ENCODE assay signal across 8 cellular contexts in the genomic region with DNA sequence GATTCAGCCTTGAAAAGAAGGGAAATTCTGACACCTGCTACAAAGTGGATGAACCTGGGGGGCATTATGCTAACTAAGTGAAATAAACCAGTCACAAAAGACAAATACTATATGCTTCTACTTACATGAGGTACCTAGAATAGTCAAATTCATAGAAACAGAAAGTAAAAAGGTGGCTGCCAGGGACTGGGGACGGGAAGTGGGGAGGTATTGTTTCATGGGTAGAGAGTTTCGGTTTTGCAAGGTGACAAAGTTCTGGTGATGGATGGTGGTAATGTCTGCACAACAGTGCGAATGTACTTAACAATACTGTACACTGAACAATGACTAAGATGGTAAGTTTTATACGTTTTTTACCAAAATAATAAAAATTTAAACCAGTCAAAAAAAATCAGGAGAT. TPM values are rescaled to one million over a fixed set of nuclear protein-coding genes. Genes with fewer than 3 reads are reported as not detected.
DNase-seq lines count a peak whose midpoint lies in the region; ATAC-seq and TF ChIP-seq lines count a peak whose summit lies in the region.

No MANE protein-coding gene starts in this region.

- no peaks in the 10 kb centered on the region for H3K36me3 ChIP-seq in right atrium auricular region
- H3K36me3 ChIP-seq in urinary bladder (ENCODE audit: insufficient read depth) = no peaks in the 10 kb centered on the region

- no peak for ATAC-seq in right cardiac atrium
- peak; percentile 53 for ATAC-seq in HG03460 (IDR thresholded peaks at IDR 0.05; ENCODE audit: unreplicated experiment)

- H3K9me3 Mint-ChIP-seq in mesothelial cell of epicardium (no peaks in the 10 kb centered on the region), Calu3 (ENCODE audit: low read depth, unreplicated experiment) (no peaks in the 10 kb centered on the region)

- H3K27me3 ChIP-seq in right atrium auricular region (no peaks in the 10 kb centered on the region), right cardiac atrium (ENCODE audit: control insufficient read depth, insufficient read depth) (no peaks in the 10 kb centered on the region)

- no peak for DNase-seq in right atrium auricular region (ENCODE audit: low spot score)
- no peak for DNase-seq in right cardiac atrium
- DNase-seq in activated CD8-positive, alpha-beta memory T cell treated with anti-CD3 and anti-CD28 coated beads, Interleukin-2, amount 50 U/mL, for 4 hours = peak; percentile 48
- DNase-seq in mesothelial cell of epicardium (ENCODE audit: low spot score in 2 of 2, unreplicated experiment in 2 of 2) = no peak
- DNase-seq in NCI-H2107 treated with DMSO at 0.1 percent for 48 hours (lab: John Stamatoyannopoulos, UW; ENCODE audit: unreplicated experiment) = no peak
- DNase-seq in Calu3 = no peak

- H3K4me3 ChIP-seq in right atrium auricular region (no peak overlapping the region), right cardiac atrium (ENCODE audit: low read length) (no peak overlapping the region), urinary bladder (ENCODE audit: low read depth, low read length) (no peak overlapping the region)

- WGBS in right cardiac atrium = 50% methylated on average over 4 of the region's 4 CpGs
- WGBS in urinary bladder = 52% methylated on average over 4 of the region's 4 CpGs

- H3K9me3 ChIP-seq in right atrium auricular region = no peaks in the 10 kb centered on the region
- H3K9me3 ChIP-seq in right cardiac atrium (ENCODE audit: control insufficient read depth, low read length) = no peaks in the 10 kb centered on the region

- CTCF ChIA-PET in Calu3 (lab: Charles Lee) = no interaction called here

- peaks cover 0 to 55% of the 10 kb centered on the region in 2 donors for H3K4me1 ChIP-seq in right atrium auricular region
- H3K4me1 ChIP-seq in right cardiac atrium (ENCODE audit: control insufficient read depth, insufficient read depth, low read length) = peaks cover 14% of the 10 kb centered on the region
- no peaks in the 10 kb centered on the region for H3K4me1 ChIP-seq in urinary bladder (ENCODE audit: insufficient read depth)

- intact Hi-C loops in right cardiac atrium (cut with DNase I) = no loop called here
- intact Hi-C loops in Calu3 (cut with micrococcal nuclease; ENCODE audit: unreplicated experiment) = no loop called here

- TF ChIP-seq CTCF in right atrium auricular region (IDR thresholded peaks at IDR 0.05) (no peak), mesothelial cell of epicardium (IDR thresholded peaks at IDR 0.05; ENCODE audit: unreplicated experiment) (no peak), Calu3 (IDR thresholded peaks at IDR 0.05; ENCODE audit: unreplicated experiment) (no peak)

- BruUV-seq in Calu3 (replicated peaks; lab: Mats Ljungman, UMichigan) = no TSS peak

- H3K4me1 Mint-ChIP-seq in mesothelial cell of epicardium (peaks cover 62% of the 10 kb centered on the region), Calu3 (ENCODE audit: low read depth, unreplicated experiment) (peaks cover 56% of the 10 kb centered on the region)

- H3K27ac Mint-ChIP-seq in mesothelial cell of epicardium = peak overlapping the region; percentile 74
- H3K27ac Mint-ChIP-seq in Calu3 (ENCODE audit: unreplicated experiment) = no peak overlapping the region

- H3K36me3 Mint-ChIP-seq in mesothelial cell of epicardium (peaks cover 2% of the 10 kb centered on the region), Calu3 (ENCODE audit: insufficient read depth, unreplicated experiment) (peaks cover 21% of the 10 kb centered on the region)

- H3K27ac ChIP-seq in right atrium auricular region (peak overlapping the region; percentile 91 to 92), right cardiac atrium (ENCODE audit: low read length) (no peak overlapping the region), urinary bladder (ENCODE audit: low read depth) (peak overlapping the region; percentile 71)

- no peak overlapping the region for H3K4me3 Mint-ChIP-seq in mesothelial cell of epicardium
- no peak overlapping the region for H3K4me3 Mint-ChIP-seq in Calu3 (ENCODE audit: low read depth, unreplicated experiment)

- H3K27me3 Mint-ChIP-seq in mesothelial cell of epicardium (ENCODE audit: low read depth) (no peaks in the 10 kb centered on the region), Calu3 (ENCODE audit: unreplicated experiment) (no peaks in the 10 kb centered on the region)

RNA-seq across cellular contexts. Expression of a gene that starts 4.8 kb away (rescaled TPM):
- total RNA-seq in right atrium auricular region (100 to 1,000 TPM; 119 to 249 TPM), right cardiac atrium (100 to 1,000 TPM; 203 to 246 (median 221) TPM), mesothelial cell of epicardium (126 to 132 TPM (median 127 TPM) in 3 replicates), urinary bladder (85.0 TPM), Calu3 (2022) (96.1 and 108 TPM in 2 replicates)
- polyA plus RNA-seq in right cardiac atrium (275 TPM), urinary bladder (105 TPM)
